Comparison of ENCODE assay signal across 1 cellular context in the genomic region with DNA sequence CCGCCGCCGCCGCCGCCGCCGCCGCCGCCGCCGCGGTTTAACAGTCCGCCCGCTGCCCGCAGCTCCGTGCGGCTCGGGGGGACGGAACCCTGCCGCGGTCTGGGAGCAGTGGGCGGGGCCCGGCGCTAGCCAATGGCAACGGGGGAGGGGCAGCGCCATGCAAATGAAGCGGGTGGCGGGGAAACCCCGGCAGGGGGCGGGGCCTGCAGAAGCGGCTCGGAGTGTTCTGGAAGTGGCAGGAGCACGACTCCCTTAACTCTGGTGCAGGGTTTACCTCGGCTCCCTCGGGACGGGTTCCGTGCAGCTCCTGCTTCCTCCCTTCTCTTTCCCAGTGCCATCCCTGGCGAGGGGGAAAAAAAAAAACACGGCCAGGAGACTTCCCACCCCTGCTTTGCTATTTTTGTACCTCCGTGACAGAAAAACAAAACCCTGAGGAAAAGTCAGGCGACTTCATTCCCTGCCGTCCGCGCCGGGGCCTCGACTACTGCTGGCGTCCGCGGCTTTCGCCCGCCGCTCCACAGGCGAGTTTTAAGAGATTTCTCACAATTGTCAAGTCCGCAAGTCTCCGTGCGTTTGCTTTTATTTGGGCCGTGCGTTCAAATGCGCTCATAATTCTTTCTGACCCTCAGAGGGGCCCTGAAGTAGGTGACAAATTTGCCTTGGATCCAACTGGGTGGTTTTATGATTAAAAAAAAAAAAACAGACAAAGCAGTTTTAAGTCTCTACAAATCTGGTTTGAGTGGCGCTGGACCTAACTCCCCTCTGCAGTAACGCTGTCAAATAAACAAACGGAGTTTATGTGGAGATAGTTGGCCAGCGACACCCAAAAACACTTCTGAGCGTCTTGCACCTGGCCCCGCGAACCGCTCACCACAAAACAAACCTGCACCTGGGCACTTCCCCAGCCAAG.
TF ChIP-seq lines count a peak whose summit lies in the region.

A gene with protein sequence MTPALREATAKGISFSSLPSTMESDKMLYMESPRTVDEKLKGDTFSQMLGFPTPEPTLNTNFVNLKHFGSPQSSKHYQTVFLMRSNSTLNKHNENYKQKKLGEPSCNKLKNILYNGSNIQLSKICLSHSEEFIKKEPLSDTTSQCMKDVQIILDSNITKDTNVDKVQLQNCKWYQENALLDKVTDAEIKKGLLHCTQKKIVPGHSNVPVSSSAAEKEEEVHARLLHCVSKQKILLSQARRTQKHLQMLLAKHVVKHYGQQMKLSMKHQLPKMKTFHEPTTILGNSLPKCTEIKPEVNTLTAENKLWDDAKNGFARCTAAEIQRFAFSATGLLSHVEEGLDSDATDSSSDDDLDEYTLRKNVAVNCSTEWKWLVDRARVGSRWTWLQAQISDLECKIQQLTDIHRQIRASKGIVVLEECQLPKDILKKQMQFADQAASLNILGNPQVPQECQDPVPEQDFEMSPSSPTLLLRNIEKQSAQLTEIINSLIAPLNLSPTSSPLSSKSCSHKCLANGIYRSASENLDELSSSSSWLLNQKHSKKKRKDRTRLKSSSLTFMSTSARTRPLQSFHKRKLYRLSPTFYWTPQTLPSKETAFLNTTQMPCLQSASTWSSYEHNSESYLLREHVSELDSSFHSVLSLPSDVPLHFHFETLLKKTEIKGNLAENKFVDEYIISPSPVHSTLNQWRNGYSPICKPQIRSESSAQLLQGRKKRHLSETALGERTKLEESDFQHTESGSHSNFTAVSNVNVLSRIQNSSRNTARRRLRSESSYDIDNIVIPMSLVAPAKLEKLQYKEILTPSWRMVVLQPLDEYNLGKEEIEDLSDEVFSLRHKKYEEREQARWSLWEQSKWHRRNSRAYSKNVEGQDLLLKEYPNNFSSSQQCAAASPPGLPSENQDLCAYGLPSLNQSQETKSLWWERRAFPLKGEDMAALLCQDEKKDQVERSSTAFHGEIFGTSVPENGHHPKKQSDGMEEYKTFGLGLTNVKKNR (minus strand): TSS at position 101 of the 910 bp plus-strand sequence. CDS start 16,827 bp downstream, outside the sequence.

TF ChIP-seq in HepG2, 621 proteins besides CTCF, POLR2A, EP300 and RAD21 (continued from another document and continues in another):
- TF ChIP-seq, protein P1, sequence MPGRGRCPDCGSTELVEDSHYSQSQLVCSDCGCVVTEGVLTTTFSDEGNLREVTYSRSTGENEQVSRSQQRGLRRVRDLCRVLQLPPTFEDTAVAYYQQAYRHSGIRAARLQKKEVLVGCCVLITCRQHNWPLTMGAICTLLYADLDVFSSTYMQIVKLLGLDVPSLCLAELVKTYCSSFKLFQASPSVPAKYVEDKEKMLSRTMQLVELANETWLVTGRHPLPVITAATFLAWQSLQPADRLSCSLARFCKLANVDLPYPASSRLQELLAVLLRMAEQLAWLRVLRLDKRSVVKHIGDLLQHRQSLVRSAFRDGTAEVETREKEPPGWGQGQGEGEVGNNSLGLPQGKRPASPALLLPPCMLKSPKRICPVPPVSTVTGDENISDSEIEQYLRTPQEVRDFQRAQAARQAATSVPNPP (CRISPR knock-in tag; IDR thresholded peaks at IDR 0.05), result 0 out of 2 replicates have a peak, but pooled peaks have one; percentile 38
- TF ChIP-seq PITX1 (CRISPR knock-in tag; IDR thresholded peaks at IDR 0.05) (peak; percentile 47), PLRG1 (conservative IDR thresholded peaks at IDR 0.05) (no peak), ZNF121 (CRISPR knock-in tag; IDR thresholded peaks at IDR 0.05) (peak; percentile 43; the same call in 1 of the 2 replicates), HOXD1 (CRISPR knock-in tag; IDR thresholded peaks at IDR 0.05) (peak; percentile 56; the same call in 1 of the 2 replicates), ARNT2 (CRISPR knock-in tag; IDR thresholded peaks at IDR 0.05; ENCODE audit: low read depth) (peak; percentile 88), ARID2 (CRISPR knock-in tag; IDR thresholded peaks at IDR 0.05; ENCODE audit: borderline replicate concordance) (peak; percentile 26; the same call in 1 of the 2 replicates), MTA1 (CRISPR knock-in tag; IDR thresholded peaks at IDR 0.05; ENCODE audit: borderline replicate concordance) (no peak), SRY (CRISPR knock-in tag; IDR thresholded peaks at IDR 0.05) (peak; percentile 77; the same call in 1 of the 2 replicates), ONECUT2 (CRISPR knock-in tag; IDR thresholded peaks at IDR 0.05) (0 out of 2 replicates have a peak, but pooled peaks have one; percentile 35), ZNF367 (CRISPR knock-in tag; IDR thresholded peaks at IDR 0.05; ENCODE audit: borderline replicate concordance) (no peak; the same call in 1 of the 2 replicates), ZNF343 (CRISPR knock-in tag; IDR thresholded peaks at IDR 0.05) (no peak), WIZ (CRISPR knock-in tag; IDR thresholded peaks at IDR 0.05) (0 out of 2 replicates have a peak, but pooled peaks have one; percentile 24)
- TF ChIP-seq, protein P2, sequence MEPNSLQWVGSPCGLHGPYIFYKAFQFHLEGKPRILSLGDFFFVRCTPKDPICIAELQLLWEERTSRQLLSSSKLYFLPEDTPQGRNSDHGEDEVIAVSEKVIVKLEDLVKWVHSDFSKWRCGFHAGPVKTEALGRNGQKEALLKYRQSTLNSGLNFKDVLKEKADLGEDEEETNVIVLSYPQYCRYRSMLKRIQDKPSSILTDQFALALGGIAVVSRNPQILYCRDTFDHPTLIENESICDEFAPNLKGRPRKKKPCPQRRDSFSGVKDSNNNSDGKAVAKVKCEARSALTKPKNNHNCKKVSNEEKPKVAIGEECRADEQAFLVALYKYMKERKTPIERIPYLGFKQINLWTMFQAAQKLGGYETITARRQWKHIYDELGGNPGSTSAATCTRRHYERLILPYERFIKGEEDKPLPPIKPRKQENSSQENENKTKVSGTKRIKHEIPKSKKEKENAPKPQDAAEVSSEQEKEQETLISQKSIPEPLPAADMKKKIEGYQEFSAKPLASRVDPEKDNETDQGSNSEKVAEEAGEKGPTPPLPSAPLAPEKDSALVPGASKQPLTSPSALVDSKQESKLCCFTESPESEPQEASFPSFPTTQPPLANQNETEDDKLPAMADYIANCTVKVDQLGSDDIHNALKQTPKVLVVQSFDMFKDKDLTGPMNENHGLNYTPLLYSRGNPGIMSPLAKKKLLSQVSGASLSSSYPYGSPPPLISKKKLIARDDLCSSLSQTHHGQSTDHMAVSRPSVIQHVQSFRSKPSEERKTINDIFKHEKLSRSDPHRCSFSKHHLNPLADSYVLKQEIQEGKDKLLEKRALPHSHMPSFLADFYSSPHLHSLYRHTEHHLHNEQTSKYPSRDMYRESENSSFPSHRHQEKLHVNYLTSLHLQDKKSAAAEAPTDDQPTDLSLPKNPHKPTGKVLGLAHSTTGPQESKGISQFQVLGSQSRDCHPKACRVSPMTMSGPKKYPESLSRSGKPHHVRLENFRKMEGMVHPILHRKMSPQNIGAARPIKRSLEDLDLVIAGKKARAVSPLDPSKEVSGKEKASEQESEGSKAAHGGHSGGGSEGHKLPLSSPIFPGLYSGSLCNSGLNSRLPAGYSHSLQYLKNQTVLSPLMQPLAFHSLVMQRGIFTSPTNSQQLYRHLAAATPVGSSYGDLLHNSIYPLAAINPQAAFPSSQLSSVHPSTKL (CRISPR knock-in tag; IDR thresholded peaks at IDR 0.05), result peak; percentile 12
- TF ChIP-seq, protein P3, sequence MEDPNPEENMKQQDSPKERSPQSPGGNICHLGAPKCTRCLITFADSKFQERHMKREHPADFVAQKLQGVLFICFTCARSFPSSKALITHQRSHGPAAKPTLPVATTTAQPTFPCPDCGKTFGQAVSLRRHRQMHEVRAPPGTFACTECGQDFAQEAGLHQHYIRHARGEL (CRISPR knock-in tag; IDR thresholded peaks at IDR 0.05), result no peak
- TF ChIP-seq, protein P4, sequence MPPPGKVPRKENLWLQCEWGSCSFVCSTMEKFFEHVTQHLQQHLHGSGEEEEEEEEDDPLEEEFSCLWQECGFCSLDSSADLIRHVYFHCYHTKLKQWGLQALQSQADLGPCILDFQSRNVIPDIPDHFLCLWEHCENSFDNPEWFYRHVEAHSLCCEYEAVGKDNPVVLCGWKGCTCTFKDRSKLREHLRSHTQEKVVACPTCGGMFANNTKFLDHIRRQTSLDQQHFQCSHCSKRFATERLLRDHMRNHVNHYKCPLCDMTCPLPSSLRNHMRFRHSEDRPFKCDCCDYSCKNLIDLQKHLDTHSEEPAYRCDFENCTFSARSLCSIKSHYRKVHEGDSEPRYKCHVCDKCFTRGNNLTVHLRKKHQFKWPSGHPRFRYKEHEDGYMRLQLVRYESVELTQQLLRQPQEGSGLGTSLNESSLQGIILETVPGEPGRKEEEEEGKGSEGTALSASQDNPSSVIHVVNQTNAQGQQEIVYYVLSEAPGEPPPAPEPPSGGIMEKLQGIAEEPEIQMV (CRISPR knock-in tag; IDR thresholded peaks at IDR 0.05; ENCODE audit: low read depth), result peak; percentile 78; the same call in 1 of the 2 replicates
- TF ChIP-seq, protein P5, sequence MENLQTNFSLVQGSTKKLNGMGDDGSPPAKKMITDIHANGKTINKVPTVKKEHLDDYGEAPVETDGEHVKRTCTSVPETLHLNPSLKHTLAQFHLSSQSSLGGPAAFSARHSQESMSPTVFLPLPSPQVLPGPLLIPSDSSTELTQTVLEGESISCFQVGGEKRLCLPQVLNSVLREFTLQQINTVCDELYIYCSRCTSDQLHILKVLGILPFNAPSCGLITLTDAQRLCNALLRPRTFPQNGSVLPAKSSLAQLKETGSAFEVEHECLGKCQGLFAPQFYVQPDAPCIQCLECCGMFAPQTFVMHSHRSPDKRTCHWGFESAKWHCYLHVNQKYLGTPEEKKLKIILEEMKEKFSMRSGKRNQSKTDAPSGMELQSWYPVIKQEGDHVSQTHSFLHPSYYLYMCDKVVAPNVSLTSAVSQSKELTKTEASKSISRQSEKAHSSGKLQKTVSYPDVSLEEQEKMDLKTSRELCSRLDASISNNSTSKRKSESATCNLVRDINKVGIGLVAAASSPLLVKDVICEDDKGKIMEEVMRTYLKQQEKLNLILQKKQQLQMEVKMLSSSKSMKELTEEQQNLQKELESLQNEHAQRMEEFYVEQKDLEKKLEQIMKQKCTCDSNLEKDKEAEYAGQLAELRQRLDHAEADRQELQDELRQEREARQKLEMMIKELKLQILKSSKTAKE (CRISPR knock-in tag; IDR thresholded peaks at IDR 0.05; ENCODE audit: borderline replicate concordance), result peak; percentile 46
- TF ChIP-seq, protein P6, sequence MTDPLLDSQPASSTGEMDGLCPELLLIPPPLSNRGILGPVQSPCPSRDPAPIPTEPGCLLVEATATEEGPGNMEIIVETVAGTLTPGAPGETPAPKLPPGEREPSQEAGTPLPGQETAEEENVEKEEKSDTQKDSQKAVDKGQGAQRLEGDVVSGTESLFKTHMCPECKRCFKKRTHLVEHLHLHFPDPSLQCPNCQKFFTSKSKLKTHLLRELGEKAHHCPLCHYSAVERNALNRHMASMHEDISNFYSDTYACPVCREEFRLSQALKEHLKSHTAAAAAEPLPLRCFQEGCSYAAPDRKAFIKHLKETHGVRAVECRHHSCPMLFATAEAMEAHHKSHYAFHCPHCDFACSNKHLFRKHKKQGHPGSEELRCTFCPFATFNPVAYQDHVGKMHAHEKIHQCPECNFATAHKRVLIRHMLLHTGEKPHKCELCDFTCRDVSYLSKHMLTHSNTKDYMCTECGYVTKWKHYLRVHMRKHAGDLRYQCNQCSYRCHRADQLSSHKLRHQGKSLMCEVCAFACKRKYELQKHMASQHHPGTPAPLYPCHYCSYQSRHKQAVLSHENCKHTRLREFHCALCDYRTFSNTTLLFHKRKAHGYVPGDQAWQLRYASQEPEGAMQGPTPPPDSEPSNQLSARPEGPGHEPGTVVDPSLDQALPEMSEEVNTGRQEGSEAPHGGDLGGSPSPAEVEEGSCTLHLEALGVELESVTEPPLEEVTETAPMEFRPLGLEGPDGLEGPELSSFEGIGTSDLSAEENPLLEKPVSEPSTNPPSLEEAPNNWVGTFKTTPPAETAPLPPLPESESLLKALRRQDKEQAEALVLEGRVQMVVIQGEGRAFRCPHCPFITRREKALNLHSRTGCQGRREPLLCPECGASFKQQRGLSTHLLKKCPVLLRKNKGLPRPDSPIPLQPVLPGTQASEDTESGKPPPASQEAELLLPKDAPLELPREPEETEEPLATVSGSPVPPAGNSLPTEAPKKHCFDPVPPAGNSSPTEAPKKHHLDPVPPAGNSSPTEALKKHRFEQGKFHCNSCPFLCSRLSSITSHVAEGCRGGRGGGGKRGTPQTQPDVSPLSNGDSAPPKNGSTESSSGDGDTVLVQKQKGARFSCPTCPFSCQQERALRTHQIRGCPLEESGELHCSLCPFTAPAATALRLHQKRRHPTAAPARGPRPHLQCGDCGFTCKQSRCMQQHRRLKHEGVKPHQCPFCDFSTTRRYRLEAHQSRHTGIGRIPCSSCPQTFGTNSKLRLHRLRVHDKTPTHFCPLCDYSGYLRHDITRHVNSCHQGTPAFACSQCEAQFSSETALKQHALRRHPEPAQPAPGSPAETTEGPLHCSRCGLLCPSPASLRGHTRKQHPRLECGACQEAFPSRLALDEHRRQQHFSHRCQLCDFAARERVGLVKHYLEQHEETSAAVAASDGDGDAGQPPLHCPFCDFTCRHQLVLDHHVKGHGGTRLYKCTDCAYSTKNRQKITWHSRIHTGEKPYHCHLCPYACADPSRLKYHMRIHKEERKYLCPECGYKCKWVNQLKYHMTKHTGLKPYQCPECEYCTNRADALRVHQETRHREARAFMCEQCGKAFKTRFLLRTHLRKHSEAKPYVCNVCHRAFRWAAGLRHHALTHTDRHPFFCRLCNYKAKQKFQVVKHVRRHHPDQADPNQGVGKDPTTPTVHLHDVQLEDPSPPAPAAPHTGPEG (CRISPR knock-in tag; IDR thresholded peaks at IDR 0.05), result no peak; the same call in 1 of the 2 replicates
